In genomic region chr14:99129998-99130397, GRCh38 we compare ENCODE assay signal across 30 cellular contexts.
"Had no signal": no experiment of that assay in that cellular context is flagged by ENCODE, and none has a peak within 500 bp of the region (broad histone marks: within the 10 kb centered on the region; RNA-seq: fewer than 3 reads in every experiment).

No MANE protein-coding gene starts in this region.

- H3K4me3 ChIP-seq: body of pancreas, colonic mucosa, gastroesophageal sphincter, lower lobe of right lung, ovary, SK-N-MC, smooth muscle cell, stomach, thyroid gland, upper lobe of left lung had no signal

- H3K4me3 Mint-ChIP-seq: activated CD4-positive, alpha-beta T cell treated with anti-CD3 and anti-CD28 coated beads for 36 hours; activated naive CD8-positive, alpha-beta T cell; activated T-cell treated with anti-CD3 and anti-CD28 coated beads, Interleukin-2, amount 50 U/mL, for 24 hours; nephron progenitor cell; stimulated activated naive B cell treated with anti-CD40 and anti-IgM and Interleukin-4, amounts not matched to agents 10 μg/mL and 1 μg/mL and 100 μg/mL, for 72 hours had no signal

- H3K27ac ChIP-seq: body of pancreas, colonic mucosa, gastroesophageal sphincter, lower lobe of right lung, ovary, SK-N-MC, stomach, thyroid gland, upper lobe of left lung had no signal

- H3K36me3 ChIP-seq: colonic mucosa, gastroesophageal sphincter, lower lobe of right lung, neutrophil, ovary, stomach, thyroid gland, upper lobe of left lung had no signal

- DNase-seq: activated CD4-positive, alpha-beta T cell treated with anti-CD3 and anti-CD28 coated beads for 36 hours; activated CD4-positive, alpha-beta T cell treated with anti-CD3 and anti-CD28 coated beads, Interleukin-2, amount 50 U/mL, for 48 hours; activated CD4-positive, CD25-positive, alpha-beta regulatory T cell; activated naive CD4-positive, alpha-beta T cell; body of pancreas; cerebellar nuclear complex; colonic mucosa; effector memory CD4-positive, alpha-beta T cell; erythroblast; hypothalamus; lower lobe of right lung; mesendoderm; naive B cell; nephron progenitor cell; ovary; retina; stimulated activated CD4-positive, alpha-beta T cell treated with anti-CD3 and anti-CD28 coated beads, Interleukin-1b, Interleukin-23, amount 100 ng/mL, for 48 hours; stimulated activated CD4-positive, alpha-beta T cell treated with anti-CD3 and anti-CD28 coated beads, Interleukin-4, amount 100 ng/mL, for 4 hours; stimulated activated CD8-positive, alpha-beta memory T cell treated with anti-CD3 and anti-CD28 coated beads, Interleukin-4, amount 100 ng/mL, for 48 hours; stimulated activated naive B cell treated with anti-CD40 and anti-IgM and Interleukin-4, amounts not matched to agents 10 μg/mL and 1 μg/mL and 100 μg/mL, for 72 hours; thyroid gland had no signal

- H3K36me3 Mint-ChIP-seq: naive B cell; stimulated activated naive B cell treated with anti-CD40 and anti-IgM and Interleukin-4, amounts not matched to agents 10 μg/mL and 1 μg/mL and 100 μg/mL, for 72 hours had no signal

- ATAC-seq: activated CD4-positive, alpha-beta T cell treated with anti-CD3 and anti-CD28 coated beads for 36 hours; body of pancreas; gastroesophageal sphincter; lower lobe of right lung; stimulated activated naive B cell treated with anti-CD40 and anti-IgM and Interleukin-4, amounts not matched to agents 10 μg/mL and 1 μg/mL and 100 μg/mL, for 72 hours had no signal

- H3K27me3 ChIP-seq: body of pancreas, colonic mucosa, gastroesophageal sphincter, neutrophil, ovary, stomach, thyroid gland, upper lobe of left lung had no signal

- H3K27me3 Mint-ChIP-seq: activated CD4-positive, alpha-beta T cell treated with anti-CD3 and anti-CD28 coated beads for 36 hours; activated naive CD8-positive, alpha-beta T cell; activated T-cell treated with anti-CD3 and anti-CD28 coated beads, Interleukin-2, amount 50 U/mL, for 24 hours had no signal

- H3K9me3 ChIP-seq: body of pancreas, colonic mucosa, gastroesophageal sphincter, lower lobe of right lung, neutrophil, ovary, stomach, thyroid gland, upper lobe of left lung had no signal

- H3K4me1 Mint-ChIP-seq: naive B cell; stimulated activated naive B cell treated with anti-CD40 and anti-IgM and Interleukin-4, amounts not matched to agents 10 μg/mL and 1 μg/mL and 100 μg/mL, for 72 hours had no signal

- H3K27ac Mint-ChIP-seq: activated CD4-positive, alpha-beta T cell treated with anti-CD3 and anti-CD28 coated beads for 36 hours; activated naive CD8-positive, alpha-beta T cell; activated T-cell treated with anti-CD3 and anti-CD28 coated beads, Interleukin-2, amount 50 U/mL, for 24 hours; progenitor cell of endocrine pancreas; stimulated activated naive B cell treated with anti-CD40 and anti-IgM and Interleukin-4, amounts not matched to agents 10 μg/mL and 1 μg/mL and 100 μg/mL, for 72 hours had no signal

- H3K4me1 ChIP-seq: colonic mucosa, gastroesophageal sphincter, lower lobe of right lung, upper lobe of left lung had no signal

- H3K9me3 Mint-ChIP-seq: activated T-cell treated with anti-CD3 and anti-CD28 coated beads, Interleukin-2, amount 50 U/mL, for 24 hours; nephron progenitor cell had no signal
